Comparison of ENCODE assay signal across 10 cellular contexts in the genomic region with DNA sequence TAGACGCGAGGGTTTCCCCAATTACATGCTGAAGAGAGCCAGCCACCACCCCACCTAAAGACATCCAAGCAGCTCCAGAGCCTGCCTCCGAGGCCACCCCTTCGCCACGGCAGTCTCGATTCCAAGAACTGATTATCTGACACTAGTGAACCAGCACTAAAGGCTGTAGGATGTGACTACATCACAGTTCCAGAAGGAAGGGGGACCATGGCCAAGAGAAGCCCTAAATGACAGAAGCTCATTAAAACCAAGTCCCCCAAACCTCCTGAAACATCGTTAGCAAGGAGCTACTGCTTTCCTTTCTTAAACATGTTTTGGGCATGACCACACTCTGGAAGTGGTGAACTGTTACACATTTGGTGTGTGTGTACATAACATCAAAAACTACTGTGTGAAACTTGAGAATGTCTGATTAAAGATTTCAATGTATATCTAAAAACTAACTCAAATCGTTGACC.
DNase-seq lines count a peak whose midpoint lies in the region; ATAC-seq lines count a peak whose summit lies in the region.
"Had no signal": no experiment of that assay in that cellular context is flagged by ENCODE, and none has a peak within 500 bp of the region (broad histone marks: within the 10 kb centered on the region; RNA-seq: fewer than 3 reads in every experiment).

No MANE protein-coding gene starts in this region.

- peak overlapping the region; percentile 14 to 25 for H3K4me3 ChIP-seq in CD4-positive, alpha-beta memory T cell (ENCODE audit: low read length in 2 of 2)

- peak overlapping the region; percentile 81 for H3K27ac ChIP-seq in CD4-positive, alpha-beta memory T cell (ENCODE audit: low read depth, low read length)

- peaks cover 64 to 73% of the 10 kb centered on the region in 2 donors for H3K36me3 Mint-ChIP-seq in CD4-positive, alpha-beta memory T cell
- H3K36me3 Mint-ChIP-seq in T-helper 1 cell treated with Interleukin-12 subunit alpha and Interleukin-12 subunit beta and Interleukin-4 antibody, amounts not matched to agents 30 μg/mL and 1 μg/mL, for 36 hours (ENCODE audit: low read depth), result peaks cover 51% of the 10 kb centered on the region
- peaks cover 21% of the 10 kb centered on the region for H3K36me3 Mint-ChIP-seq in central memory CD8-positive, alpha-beta T cell (ENCODE audit: insufficient read depth)

- CTCF ChIA-PET in CD4-positive, alpha-beta memory T cell (lab: Charles Lee; ENCODE audit: partially characterized antibody), result interaction anchor here (0.7 to 7.1 kb wide), 20 partner anchors 10 to 262 kb away, joined by 3 to 100 read pairs (median 6); a partner anchor contains a TSS

- H3K4me3 Mint-ChIP-seq in CD4-positive, alpha-beta memory T cell, result peak overlapping the region; percentile 67 to 89 (median 82)
- peak overlapping the region; percentile 57 for H3K4me3 Mint-ChIP-seq in T-helper 1 cell treated with Interleukin-12 subunit alpha and Interleukin-12 subunit beta and Interleukin-4 antibody, amounts not matched to agents 30 μg/mL and 1 μg/mL, for 36 hours
- H3K4me3 Mint-ChIP-seq in central memory CD8-positive, alpha-beta T cell, result peak overlapping the region; percentile 71

- H3K4me1 Mint-ChIP-seq in CD4-positive, alpha-beta memory T cell, result peaks cover 43 to 85% (median 62%) of the 10 kb centered on the region in 4 donors
- H3K4me1 Mint-ChIP-seq in T-helper 1 cell treated with Interleukin-12 subunit alpha and Interleukin-12 subunit beta and Interleukin-4 antibody, amounts not matched to agents 30 μg/mL and 1 μg/mL, for 36 hours (ENCODE audit: low read depth), result peaks cover 52% of the 10 kb centered on the region
- H3K4me1 Mint-ChIP-seq in central memory CD8-positive, alpha-beta T cell, result peaks cover 33% of the 10 kb centered on the region

- H3K36me3 ChIP-seq in CD4-positive, alpha-beta memory T cell (ENCODE audit: insufficient read depth, low read length), result peaks cover 17% of the 10 kb centered on the region

- intact Hi-C loops in CD4-positive, alpha-beta memory T cell (cut with micrococcal nuclease), result loop anchor here (2.0 kb wide), 3 partner anchors 18 to 88 kb away; a partner anchor contains a TSS

- POLR2A ChIA-PET in CD4-positive, alpha-beta memory T cell (lab: Charles Lee; ENCODE audit: partially characterized antibody), result interaction anchor here (0.5 to 39.3 kb wide), 29 partner anchors 7 to 262 kb away, joined by 3 to 970 read pairs (median 7); a partner anchor contains a TSS

- H3K9me3 Mint-ChIP-seq in CD4-positive, alpha-beta memory T cell, result no peaks in the 10 kb centered on the region
- no peaks in the 10 kb centered on the region for H3K9me3 Mint-ChIP-seq in T-helper 1 cell treated with Interleukin-12 subunit alpha and Interleukin-12 subunit beta and Interleukin-4 antibody, amounts not matched to agents 30 μg/mL and 1 μg/mL, for 36 hours
- no peaks in the 10 kb centered on the region for H3K9me3 Mint-ChIP-seq in central memory CD8-positive, alpha-beta T cell

- DNase-seq in CD4-positive, alpha-beta memory T cell, result peak in 2 of 5 donors; percentile 38 to 68
- DNase-seq in central memory CD8-positive, alpha-beta T cell (ENCODE audit: low spot score in 2 of 2), result peak in 1 of 2 donors; percentile 28
- DNase-seq in ureter (ENCODE audit: low spot score), result no peak
- no peak for DNase-seq in cerebellum (ENCODE audit: low spot score)
- no peak for DNase-seq in inferior parietal cortex (ENCODE audit: extremely low spot score)
- DNase-seq: DMS79 had no signal

- ATAC-seq in GM21515 (IDR thresholded peaks at IDR 0.05; ENCODE audit: unreplicated experiment), result peak; percentile 29
- ATAC-seq in central memory CD8-positive, alpha-beta T cell (replicated peaks; ENCODE audit: extremely low read depth, poor library complexity, severe bottlenecking), result peak; percentile 59
- ATAC-seq in GM19467 (IDR thresholded peaks at IDR 0.05; ENCODE audit: unreplicated experiment), result no peak
- ATAC-seq: Panc1 had no signal

- H3K27me3 Mint-ChIP-seq in CD4-positive, alpha-beta memory T cell, result no peaks in the 10 kb centered on the region
- H3K27me3 Mint-ChIP-seq in T-helper 1 cell treated with Interleukin-12 subunit alpha and Interleukin-12 subunit beta and Interleukin-4 antibody, amounts not matched to agents 30 μg/mL and 1 μg/mL, for 36 hours (ENCODE audit: low read depth), result no peaks in the 10 kb centered on the region
- no peaks in the 10 kb centered on the region for H3K27me3 Mint-ChIP-seq in central memory CD8-positive, alpha-beta T cell

- H3K27ac Mint-ChIP-seq in CD4-positive, alpha-beta memory T cell, result peak overlapping the region; percentile 91 to 99 (median 98)
- H3K27ac Mint-ChIP-seq in T-helper 1 cell treated with Interleukin-12 subunit alpha and Interleukin-12 subunit beta and Interleukin-4 antibody, amounts not matched to agents 30 μg/mL and 1 μg/mL, for 36 hours, result peak overlapping the region; percentile 96
- H3K27ac Mint-ChIP-seq in central memory CD8-positive, alpha-beta T cell (ENCODE audit: low read depth), result peak overlapping the region; percentile 100

- H3K9me3 ChIP-seq in CD4-positive, alpha-beta memory T cell (ENCODE audit: control insufficient read depth in 1 of 2, low read length in 2 of 2), result no peaks in the 10 kb centered on the region

- H3K27me3 ChIP-seq in CD4-positive, alpha-beta memory T cell (ENCODE audit: insufficient read depth, low read length), result no peaks in the 10 kb centered on the region

- H3K4me1 ChIP-seq in CD4-positive, alpha-beta memory T cell (ENCODE audit: insufficient read depth, low read length), result peaks cover 62% of the 10 kb centered on the region
